1 cellular context compared by ENCODE assay signal in the genomic region with DNA sequence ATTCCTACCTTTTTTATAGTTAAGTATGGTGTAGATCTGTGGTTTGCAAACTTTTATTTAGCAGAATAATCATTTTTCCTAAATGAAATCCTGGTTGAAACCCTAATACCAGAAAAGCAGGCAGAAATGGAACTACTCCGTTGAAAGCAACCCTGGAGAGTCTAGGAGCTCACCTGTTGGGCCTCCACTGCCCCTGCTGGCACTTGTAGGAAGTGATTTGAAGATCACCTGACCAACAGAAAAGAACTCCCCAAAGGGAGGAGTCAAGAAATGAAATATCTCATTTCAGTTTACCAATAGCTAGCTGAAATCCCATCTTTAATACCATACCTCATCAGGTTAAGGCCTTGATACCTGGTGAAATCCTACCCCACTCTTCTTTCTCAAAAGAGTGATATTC.
TF ChIP-seq lines count a peak whose summit lies in the region.

No MANE protein-coding gene starts in this region.

TF ChIP-seq in HCT116, 20 proteins besides CTCF, POLR2A, EP300 and RAD21:
- TF ChIP-seq EZH2 (IDR thresholded peaks at IDR 0.05) = no peak
- TF ChIP-seq, protein P1, sequence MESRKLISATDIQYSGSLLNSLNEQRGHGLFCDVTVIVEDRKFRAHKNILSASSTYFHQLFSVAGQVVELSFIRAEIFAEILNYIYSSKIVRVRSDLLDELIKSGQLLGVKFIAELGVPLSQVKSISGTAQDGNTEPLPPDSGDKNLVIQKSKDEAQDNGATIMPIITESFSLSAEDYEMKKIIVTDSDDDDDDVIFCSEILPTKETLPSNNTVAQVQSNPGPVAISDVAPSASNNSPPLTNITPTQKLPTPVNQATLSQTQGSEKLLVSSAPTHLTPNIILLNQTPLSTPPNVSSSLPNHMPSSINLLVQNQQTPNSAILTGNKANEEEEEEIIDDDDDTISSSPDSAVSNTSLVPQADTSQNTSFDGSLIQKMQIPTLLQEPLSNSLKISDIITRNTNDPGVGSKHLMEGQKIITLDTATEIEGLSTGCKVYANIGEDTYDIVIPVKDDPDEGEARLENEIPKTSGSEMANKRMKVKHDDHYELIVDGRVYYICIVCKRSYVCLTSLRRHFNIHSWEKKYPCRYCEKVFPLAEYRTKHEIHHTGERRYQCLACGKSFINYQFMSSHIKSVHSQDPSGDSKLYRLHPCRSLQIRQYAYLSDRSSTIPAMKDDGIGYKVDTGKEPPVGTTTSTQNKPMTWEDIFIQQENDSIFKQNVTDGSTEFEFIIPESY (IDR thresholded peaks at IDR 0.05; ENCODE audit: extremely low read depth, insufficient replicate concordance, low read length) = no peak
- no peak for TF ChIP-seq CEBPB (IDR thresholded peaks at IDR 0.05; ENCODE audit: low read depth)
- TF ChIP-seq ZFX (IDR thresholded peaks at IDR 0.05) = no peak
- no peak for TF ChIP-seq JUND (IDR thresholded peaks at IDR 0.05)
- TF ChIP-seq YY1 (IDR thresholded peaks at IDR 0.05; ENCODE audit: extremely low read depth, insufficient replicate concordance, low read depth, low read length) = no peak
